18 cellular contexts compared by ENCODE assay signal in the genomic region with DNA sequence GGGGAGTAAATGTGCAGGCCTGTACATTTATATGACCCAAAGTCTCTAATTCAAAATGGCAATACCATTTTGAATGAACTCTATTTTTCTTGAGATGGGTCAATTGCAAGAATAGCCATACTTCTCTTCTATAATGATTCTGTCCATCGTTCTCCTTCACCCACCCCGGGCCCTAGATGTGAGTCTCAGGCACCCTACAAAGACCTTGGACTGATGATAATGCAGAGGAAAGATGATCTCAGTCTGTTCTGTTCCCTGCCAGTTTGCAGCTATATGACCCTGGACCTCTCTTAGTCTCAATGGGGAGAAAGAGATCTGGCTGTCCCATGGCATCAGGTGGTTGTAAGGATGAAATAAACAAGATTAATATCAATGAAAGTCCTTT. TPM values are rescaled to one million over a fixed set of nuclear protein-coding genes. Genes with fewer than 3 reads are reported as not detected.
DNase-seq lines count a peak whose midpoint lies in the region; ATAC-seq, FAIRE-seq and TF ChIP-seq lines count a peak whose summit lies in the region.
"Had no signal": no experiment of that assay in that cellular context is flagged by ENCODE, and none has a peak within 500 bp of the region (broad histone marks: within the 10 kb centered on the region; RNA-seq: fewer than 3 reads in every experiment).

No MANE protein-coding gene starts in this region.

- H3K36me3 Mint-ChIP-seq in CD8-positive, alpha-beta memory T cell, result peaks cover 0 to 4% (median 3%) of the 10 kb centered on the region in 3 donors
- H3K36me3 Mint-ChIP-seq in T-helper 17 cell (ENCODE audit: low read depth), result peaks cover 3% of the 10 kb centered on the region

- no peaks in the 10 kb centered on the region for H3K36me3 ChIP-seq in ACC112 (ENCODE audit: insufficient read depth, low read length)
- no peaks in the 10 kb centered on the region for H3K36me3 ChIP-seq in CD8-positive, alpha-beta memory T cell (ENCODE audit: insufficient read depth, low read length)
- H3K36me3 ChIP-seq: BE2C, sigmoid colon, upper lobe of right lung had no signal

- DNase-seq in CD8-positive, alpha-beta memory T cell, result no peak
- DNase-seq in T-helper 17 cell, result no peak
- DNase-seq in foreskin keratinocyte, result no peak
- no peak for DNase-seq in DMS153 (lab: John Stamatoyannopoulos, UW)
- DNase-seq in GM12891 (ENCODE audit: insufficient read length, low spot score), result no peak
- DNase-seq: amniotic stem cell, BE2C, DMS79, foreskin melanocyte, H7, sigmoid colon, T-helper 9 cell, upper lobe of right lung had no signal

- no peaks in the 10 kb centered on the region for H3K9me3 Mint-ChIP-seq in CD8-positive, alpha-beta memory T cell

- H3K27me3 Mint-ChIP-seq in CD8-positive, alpha-beta memory T cell, result no peaks in the 10 kb centered on the region
- H3K27me3 Mint-ChIP-seq in T-helper 17 cell, result no peaks in the 10 kb centered on the region

- no peaks in the 10 kb centered on the region for H3K79me2 ChIP-seq in ACC112 (ENCODE audit: control insufficient read depth, insufficient read depth, low read length, unreplicated experiment)

- no peaks in the 10 kb centered on the region for H3K9me3 ChIP-seq in CD8-positive, alpha-beta memory T cell (ENCODE audit: low read length)
- H3K9me3 ChIP-seq in T-helper 17 cell (ENCODE audit: control insufficient read depth, low read length, poor library complexity, severe bottlenecking), result no peaks in the 10 kb centered on the region
- H3K9me3 ChIP-seq: BE2C, neutrophil, sigmoid colon, upper lobe of right lung had no signal

- no peak overlapping the region for H3K4me3 ChIP-seq in ACC112 (ENCODE audit: low read depth, low read length)
- H3K4me3 ChIP-seq in CD8-positive, alpha-beta memory T cell (ENCODE audit: low read length), result peak overlapping the region; percentile 7
- H3K4me3 ChIP-seq: lung, sigmoid colon, upper lobe of right lung had no signal

- H3K27ac ChIP-seq in ACC112 (ENCODE audit: low read depth, low read length), result peak overlapping the region; percentile 21
- no peak overlapping the region for H3K27ac ChIP-seq in CD8-positive, alpha-beta memory T cell (ENCODE audit: low read depth, low read length)
- H3K27ac ChIP-seq in foreskin keratinocyte, result peak overlapping the region; percentile 20
- H3K27ac ChIP-seq: neutrophil, sigmoid colon, upper lobe of right lung had no signal

- CTCF ChIA-PET in CD8-positive, alpha-beta memory T cell (lab: Charles Lee), result interaction anchor here (0.9 to 10.1 kb wide), 9 partner anchors 8 to 234 kb away, joined by 4 to 89 read pairs (median 5); partner anchors contain the start of gene NEMF

- no peak for TF ChIP-seq CTCF in foreskin keratinocyte (conservative IDR thresholded peaks at IDR 0.05)

- POLR2A ChIA-PET in CD8-positive, alpha-beta memory T cell (lab: Charles Lee), result interaction anchor here (0.6 to 2.7 kb wide), 6 partner anchors 11 to 319 kb away, joined by 3 to 17 read pairs (median 6); no protein-coding TSS in a partner anchor

- H3K27me3 ChIP-seq in ACC112 (ENCODE audit: insufficient read depth, low read length), result no peaks in the 10 kb centered on the region
- H3K27me3 ChIP-seq in CD8-positive, alpha-beta memory T cell (ENCODE audit: insufficient read depth, low read length, poor library complexity, severe bottlenecking), result no peaks in the 10 kb centered on the region
- no peaks in the 10 kb centered on the region for H3K27me3 ChIP-seq in foreskin keratinocyte
- H3K27me3 ChIP-seq: BE2C, neutrophil, sigmoid colon, upper lobe of right lung had no signal

- H2AFZ ChIP-seq in ACC112 (ENCODE audit: low read length, unreplicated experiment), result no peak overlapping the region

- H3K4me3 Mint-ChIP-seq in CD8-positive, alpha-beta memory T cell, result peak overlapping the region; percentile 6 to 89 (median 71)
- peak overlapping the region; percentile 80 for H3K4me3 Mint-ChIP-seq in T-helper 17 cell

- FAIRE-seq in GM12891 (lab: Jason Lieb, UNC), result no peak
- FAIRE-seq: endometrium had no signal

- H3K4me1 ChIP-seq in ACC112 (ENCODE audit: control insufficient read depth, insufficient read depth, low read length, unreplicated experiment), result peaks cover 12% of the 10 kb centered on the region
- H3K4me1 ChIP-seq in CD8-positive, alpha-beta memory T cell (ENCODE audit: insufficient read depth, low read length), result peaks cover 93% of the 10 kb centered on the region
- H3K4me1 ChIP-seq in foreskin keratinocyte, result peaks cover 26% of the 10 kb centered on the region

- TF ChIP-seq POLR2A in GM12891 (IDR thresholded peaks at IDR 0.05; ENCODE audit: low read depth, low read length), result no peak

- peaks cover 76 to 93% (median 86%) of the 10 kb centered on the region in 3 donors for H3K4me1 Mint-ChIP-seq in CD8-positive, alpha-beta memory T cell
- peaks cover 61% of the 10 kb centered on the region for H3K4me1 Mint-ChIP-seq in T-helper 17 cell

- ATAC-seq in T-helper 17 cell (no peak), foreskin keratinocyte (no peak), GM19395 (IDR thresholded peaks at IDR 0.05; ENCODE audit: unreplicated experiment) (no peak)
- ATAC-seq: upper lobe of right lung had no signal

- peak overlapping the region; percentile 89 to 99 (median 97) for H3K27ac Mint-ChIP-seq in CD8-positive, alpha-beta memory T cell
- H3K27ac Mint-ChIP-seq in T-helper 17 cell, result peak overlapping the region; percentile 100

TF ChIP-seq in GM12891, 5 proteins besides CTCF, POLR2A, EP300 and RAD21:
- TF ChIP-seq SPI1 (IDR thresholded peaks at IDR 0.05; ENCODE audit: low read depth, low read length) (no peak), POU2F2 (IDR thresholded peaks at IDR 0.05; ENCODE audit: low read depth, low read length) (no peak), POLR2AphosphoS5 (IDR thresholded peaks at IDR 0.05; ENCODE audit: low read depth, low read length) (no peak), PAX5 (IDR thresholded peaks at IDR 0.05; ENCODE audit: insufficient read depth, low read length, severe bottlenecking) (no peak), TAF1 (IDR thresholded peaks at IDR 0.05; ENCODE audit: low read depth, low read length) (no peak)

RNA-seq across cellular contexts. Expression of gene VCPKMT, which starts 30.1 kb away (rescaled TPM):
- total RNA-seq in CD8-positive, alpha-beta memory T cell, result 10 to 100 TPM; 16.5 to 19.9 TPM
- polyA plus RNA-seq in CD8-positive, alpha-beta memory T cell, result 11.7 TPM
- 10 to 100 TPM; 24.5 to 26.3 TPM for total RNA-seq in T-helper 17 cell
- 5.9 and 6.7 TPM in 2 replicates for total RNA-seq in foreskin keratinocyte
- polyA plus RNA-seq in foreskin keratinocyte, result 4.3 and 4.6 TPM in 2 replicates
- 13.1 TPM for polyA plus RNA-seq in GM12891 (2012; ENCODE audit: low read depth, missing spikeins)
